Comparison of ENCODE assay signal across 10 cellular contexts in the genomic region with DNA sequence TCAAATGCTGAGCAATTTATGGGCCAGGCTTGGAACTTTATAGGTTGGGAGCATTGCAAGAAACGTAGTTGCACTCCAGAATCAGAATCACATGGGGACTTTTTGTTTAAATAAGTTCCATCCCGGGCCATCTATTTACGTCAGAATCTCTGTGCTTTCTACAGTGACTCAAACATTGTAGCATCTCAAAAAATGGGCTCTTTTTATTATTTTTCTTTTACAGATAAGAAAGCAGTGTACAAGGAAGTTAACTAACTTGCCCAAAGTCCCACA. TPM values are rescaled to one million over a fixed set of nuclear protein-coding genes. Genes with fewer than 3 reads are reported as not detected.
DNase-seq lines count a peak whose midpoint lies in the region; ATAC-seq, FAIRE-seq and TF ChIP-seq lines count a peak whose summit lies in the region.
"Had no signal": no experiment of that assay in that cellular context is flagged by ENCODE, and none has a peak within 500 bp of the region (broad histone marks: within the 10 kb centered on the region; RNA-seq: fewer than 3 reads in every experiment).

No MANE protein-coding gene starts in this region.

- no peaks in the 10 kb centered on the region for H3K79me2 ChIP-seq in keratinocyte (ENCODE audit: control insufficient read depth, insufficient read depth, low read length)

- peak overlapping the region; percentile 98 for H2AFZ ChIP-seq in keratinocyte (ENCODE audit: control insufficient read depth, low read length)

- H3K9me3 ChIP-seq in keratinocyte (ENCODE audit: control insufficient read depth, low read depth, low read length) (no peaks in the 10 kb centered on the region), stomach smooth muscle (ENCODE audit: control insufficient read depth in 2 of 2, low read length in 2 of 2) (no peaks in the 10 kb centered on the region)

- peaks cover 0 to 3% of the 10 kb centered on the region in 2 experiments for H3K36me3 ChIP-seq in keratinocyte (ENCODE audit: control insufficient read depth in 2 of 2, extremely low read depth in 1 of 2, insufficient read depth in 2 of 2, low read length in 2 of 2)
- peaks cover 29 to 37% of the 10 kb centered on the region in 2 donors for H3K36me3 ChIP-seq in stomach smooth muscle (ENCODE audit: control insufficient read depth in 2 of 2, insufficient read depth in 2 of 2, low read length in 2 of 2)

- H3K9ac ChIP-seq in keratinocyte (ENCODE audit: control insufficient read depth, extremely low read depth, insufficient read depth, low read length): peak overlapping the region; percentile 87
- peak overlapping the region; percentile 3 to 60 for H3K9ac ChIP-seq in stomach smooth muscle (ENCODE audit: low read length in 2 of 2)

- DNase-seq in HFFc6 (peak; percentile 52), caudate nucleus (lab: John Stamatoyannopoulos, UW) (no peak), keratinocyte (ENCODE audit: low read depth, low spot score) (no peak), NCI-H748 (lab: John Stamatoyannopoulos, UW; ENCODE audit: unreplicated experiment) (no peak), T-helper 1 cell (no peak)
- DNase-seq: effector CD8-positive, alpha-beta T cell had no signal

- H3K27me3 ChIP-seq in keratinocyte (ENCODE audit: control insufficient read depth, extremely low read depth, insufficient read depth, low read length): no peaks in the 10 kb centered on the region
- H3K27me3 ChIP-seq in stomach smooth muscle (ENCODE audit: control insufficient read depth in 1 of 2, insufficient read depth in 2 of 2, low read length in 2 of 2): no peaks in the 10 kb centered on the region

- no peaks in the 10 kb centered on the region for H3K27me3 Mint-ChIP-seq in HFFc6 (ENCODE audit: insufficient read depth)

- H3K4me2 ChIP-seq in keratinocyte (ENCODE audit: control insufficient read depth, extremely low read depth, insufficient read depth, low read depth, low read length): peak overlapping the region; percentile 91

- peaks cover 4% of the 10 kb centered on the region for H3K4me1 ChIP-seq in keratinocyte (ENCODE audit: control insufficient read depth, extremely low read depth, insufficient read depth, low read length)
- H3K4me1 ChIP-seq in stomach smooth muscle (ENCODE audit: control insufficient read depth, insufficient read depth, low read length): peaks cover 24% of the 10 kb centered on the region

- H3K27ac ChIP-seq in caudate nucleus (ENCODE audit: low read depth, low read length) (peak overlapping the region; percentile 87), keratinocyte (ENCODE audit: control insufficient read depth, insufficient read depth, low read length) (peak overlapping the region; percentile 84), stomach smooth muscle (ENCODE audit: low read length) (peak overlapping the region; percentile 62)

- peak overlapping the region; percentile 28 to 77 (median 72) for H3K4me3 ChIP-seq in keratinocyte (ENCODE audit: control insufficient read depth in 2 of 3, extremely low read depth in 1 of 3, insufficient read depth in 2 of 3, low read depth in 1 of 3, low read length in 3 of 3)
- H3K4me3 ChIP-seq in stomach smooth muscle (ENCODE audit: low read length in 2 of 2): peak overlapping the region; percentile 26 to 72

- H4K20me1 ChIP-seq in keratinocyte (ENCODE audit: control insufficient read depth, extremely low read depth, insufficient read depth, low read length): no peaks in the 10 kb centered on the region

- peak overlapping the region; percentile 95 for H3K27ac Mint-ChIP-seq in HFFc6

- H3K9me3 Mint-ChIP-seq in HFFc6: peaks cover 4% of the 10 kb centered on the region; the same call in 1 of the 2 replicates

- H3K36me3 Mint-ChIP-seq in HFFc6 (ENCODE audit: low read depth): peaks cover 33% of the 10 kb centered on the region

- no peaks in the 10 kb centered on the region for H3K9me1 ChIP-seq in keratinocyte (ENCODE audit: control insufficient read depth, extremely low read depth, insufficient read depth, low read length)

- peaks cover 25% of the 10 kb centered on the region for H3K4me1 Mint-ChIP-seq in HFFc6 (ENCODE audit: low read depth)

- FAIRE-seq in keratinocyte (lab: Jason Lieb, UNC): no peak

- no peak for TF ChIP-seq CTCF in HFFc6 (IDR thresholded peaks at IDR 0.05)
- no peak for TF ChIP-seq CTCF in keratinocyte (optimal IDR thresholded peaks at IDR 0.05 in 1 of 3, IDR thresholded peaks at IDR 0.05 in 1 of 3, conservative IDR thresholded peaks at IDR 0.05 in 1 of 3; ENCODE audit: extremely low read depth in 1 of 3, insufficient read depth in 2 of 3, low read length in 3 of 3)

- H3K4me3 Mint-ChIP-seq in HFFc6: peak overlapping the region; percentile 94

- ATAC-seq in GM19395 (IDR thresholded peaks at IDR 0.05; ENCODE audit: unreplicated experiment) (no peak), HG03565 (IDR thresholded peaks at IDR 0.05; ENCODE audit: unreplicated experiment) (no peak)

- dilution Hi-C loops in keratinocyte (cut with MboI; ENCODE audit: extremely low pct_ligation_motif_present, low sequenced_read_pairs): no loop called here

RNA-seq across cellular contexts. Expression of gene CC2D2A, which starts 10.2 kb away (rescaled TPM):
- total RNA-seq in HFFc6 (2021; fragmentation: NEBNext Ultra II Directional; extraction: Animal tissue kit (Norgen Biotek cat#: 25700)): 10 to 100 TPM; 19.1 to 26.5 (median 21.8) TPM
- polyA plus RNA-seq in keratinocyte: 5.9 to 11.8 TPM (median 8.9 TPM) in 3 replicates
- 1.7 TPM for polyA plus RNA-seq in keratinocyte (2011; ENCODE audit: low read depth)
- polyA plus RNA-seq in keratinocyte (2011; cell fraction: cytosol; rRNA removed): 8.3 and 10.1 TPM in 2 replicates
- 14.7 and 15.2 TPM in 2 replicates for polyA plus RNA-seq in keratinocyte (2011; cell fraction: nucleus; rRNA removed)
- polyA plus RNA-seq in keratinocyte (2012; ENCODE audit: low replicate concordance): 1.2 and 6.1 TPM in 2 replicates
- 4.1 to 10.6 TPM (median 4.9 TPM) in 3 replicates for polyA minus RNA-seq in keratinocyte
- 6.3 TPM for polyA minus RNA-seq in keratinocyte (2011; cell fraction: cytosol; rRNA and poly(A)+ RNA removed)
- 4.4 and 8.9 TPM in 2 replicates for polyA minus RNA-seq in keratinocyte (2011; cell fraction: nucleus; rRNA and poly(A)+ RNA removed)
- total RNA-seq: activated CD8-positive, alpha-beta memory T cell treated with anti-CD3 and anti-CD28 coated beads for 36 hours had no signal

RNA-seq across cellular contexts. Expression of gene C1QTNF7, which starts 52.0 kb away (rescaled TPM):
- under 1 TPM in 1 of 6 experiments, not detected in 5; 0.15 TPM for total RNA-seq in HFFc6 (2021; fragmentation: NEBNext Ultra II Directional; extraction: Animal tissue kit (Norgen Biotek cat#: 25700))
- not detected in 3 replicates for polyA plus RNA-seq in keratinocyte
- polyA plus RNA-seq in keratinocyte (2011; ENCODE audit: low read depth): not detected
- not detected in 2 replicates for polyA plus RNA-seq in keratinocyte (2011; cell fraction: cytosol; rRNA removed)
- not detected in 2 replicates for polyA plus RNA-seq in keratinocyte (2011; cell fraction: nucleus; rRNA removed)
- 0.11 TPM in 1 of 2 replicates, not detected in the other for polyA plus RNA-seq in keratinocyte (2012; ENCODE audit: low replicate concordance)
- polyA minus RNA-seq in keratinocyte: not detected in 3 replicates
- not detected for polyA minus RNA-seq in keratinocyte (2011; cell fraction: cytosol; rRNA and poly(A)+ RNA removed)
- polyA minus RNA-seq in keratinocyte (2011; cell fraction: nucleus; rRNA and poly(A)+ RNA removed): not detected in 2 replicates
